In the genomic region with DNA sequence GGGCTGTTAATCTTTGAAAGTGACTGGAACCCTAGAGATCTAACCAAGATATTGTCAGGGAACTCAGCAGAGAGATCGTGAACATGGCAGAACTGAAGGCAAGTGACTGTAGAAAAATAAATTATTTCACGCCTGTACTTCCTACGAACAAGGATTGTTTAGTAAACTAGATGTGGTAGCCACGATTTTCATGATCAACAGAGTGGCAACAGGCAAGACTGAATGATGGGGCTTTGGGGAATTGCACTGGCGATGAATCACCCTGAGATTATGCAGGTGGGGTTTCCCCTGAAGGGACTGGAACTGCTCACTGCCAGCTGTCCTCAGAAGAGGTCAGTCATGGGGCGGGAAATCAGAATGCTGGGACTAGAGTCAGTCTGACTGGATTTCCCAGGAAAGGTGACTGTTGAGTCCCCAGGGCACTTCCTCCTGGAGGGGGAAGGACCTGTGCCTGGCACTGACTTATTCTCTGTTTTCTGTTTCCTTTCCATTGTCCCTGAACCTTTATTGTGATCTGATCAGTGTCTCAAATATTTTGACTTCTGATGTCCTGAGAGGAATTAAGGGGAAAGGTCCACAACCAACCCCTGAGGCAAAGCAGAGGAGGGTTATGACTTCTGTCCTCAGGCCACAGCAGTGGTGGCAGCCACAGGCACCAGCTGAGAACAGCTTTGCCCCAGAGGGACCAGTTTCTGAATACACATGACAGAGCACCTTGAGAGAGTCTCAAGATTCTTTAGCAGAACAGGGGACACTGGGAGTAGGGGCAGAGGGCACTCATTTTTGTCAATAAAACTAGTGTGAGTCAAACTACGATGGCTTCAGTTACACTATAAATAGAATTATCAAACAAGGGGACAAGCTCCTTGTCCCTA, we compare ENCODE assay signal across 2 cellular contexts.
TF ChIP-seq lines count a peak whose summit lies in the region.

No MANE protein-coding gene starts in this region.

TF ChIP-seq in SK-N-SH, 30 proteins besides CTCF, POLR2A, EP300 and RAD21 (continued from another document):
- TF ChIP-seq MEF2A (IDR thresholded peaks at IDR 0.05; ENCODE audit: borderline replicate concordance, low read depth) (no peak), RXRA (IDR thresholded peaks at IDR 0.05; ENCODE audit: borderline replicate concordance, low read depth) (peak; percentile 68; the same call in 1 of the 2 replicates), JUND (IDR thresholded peaks at IDR 0.05) (peak; percentile 62), FOSL2 (IDR thresholded peaks at IDR 0.05; ENCODE audit: borderline replicate concordance, low read depth) (0 out of 2 replicates have a peak, but pooled peaks have one; percentile 29), TCF12 (IDR thresholded peaks at IDR 0.05) (peak; percentile 77)
- TF ChIP-seq, protein P1, sequence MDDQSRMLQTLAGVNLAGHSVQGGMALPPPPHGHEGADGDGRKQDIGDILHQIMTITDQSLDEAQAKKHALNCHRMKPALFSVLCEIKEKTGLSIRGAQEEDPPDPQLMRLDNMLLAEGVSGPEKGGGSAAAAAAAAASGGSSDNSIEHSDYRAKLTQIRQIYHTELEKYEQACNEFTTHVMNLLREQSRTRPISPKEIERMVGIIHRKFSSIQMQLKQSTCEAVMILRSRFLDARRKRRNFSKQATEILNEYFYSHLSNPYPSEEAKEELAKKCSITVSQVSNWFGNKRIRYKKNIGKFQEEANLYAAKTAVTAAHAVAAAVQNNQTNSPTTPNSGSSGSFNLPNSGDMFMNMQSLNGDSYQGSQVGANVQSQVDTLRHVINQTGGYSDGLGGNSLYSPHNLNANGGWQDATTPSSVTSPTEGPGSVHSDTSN (IDR thresholded peaks at IDR 0.05) = peak; percentile 62
- TF ChIP-seq, protein P2, sequence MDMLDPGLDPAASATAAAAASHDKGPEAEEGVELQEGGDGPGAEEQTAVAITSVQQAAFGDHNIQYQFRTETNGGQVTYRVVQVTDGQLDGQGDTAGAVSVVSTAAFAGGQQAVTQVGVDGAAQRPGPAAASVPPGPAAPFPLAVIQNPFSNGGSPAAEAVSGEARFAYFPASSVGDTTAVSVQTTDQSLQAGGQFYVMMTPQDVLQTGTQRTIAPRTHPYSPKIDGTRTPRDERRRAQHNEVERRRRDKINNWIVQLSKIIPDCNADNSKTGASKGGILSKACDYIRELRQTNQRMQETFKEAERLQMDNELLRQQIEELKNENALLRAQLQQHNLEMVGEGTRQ (IDR thresholded peaks at IDR 0.05; ENCODE audit: borderline replicate concordance, low read depth, low read length) = no peak

TF ChIP-seq in H1, 55 proteins besides CTCF, POLR2A, EP300 and RAD21:
- TF ChIP-seq, protein P3, sequence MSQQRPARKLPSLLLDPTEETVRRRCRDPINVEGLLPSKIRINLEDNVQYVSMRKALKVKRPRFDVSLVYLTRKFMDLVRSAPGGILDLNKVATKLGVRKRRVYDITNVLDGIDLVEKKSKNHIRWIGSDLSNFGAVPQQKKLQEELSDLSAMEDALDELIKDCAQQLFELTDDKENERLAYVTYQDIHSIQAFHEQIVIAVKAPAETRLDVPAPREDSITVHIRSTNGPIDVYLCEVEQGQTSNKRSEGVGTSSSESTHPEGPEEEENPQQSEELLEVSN (IDR thresholded peaks at IDR 0.05) = no peak
- TF ChIP-seq NANOG (IDR thresholded peaks at IDR 0.05; ENCODE audit: insufficient read depth, low read depth, low read length, poor library complexity, severe bottlenecking) = no peak
- no peak for TF ChIP-seq SP1 (IDR thresholded peaks at IDR 0.05; ENCODE audit: low read depth, low read length)
- TF ChIP-seq JUN (IDR thresholded peaks at IDR 0.05; ENCODE audit: low read depth, low read length) = no peak
- no peak for TF ChIP-seq GABPA (IDR thresholded peaks at IDR 0.05; ENCODE audit: borderline replicate concordance, insufficient read depth, low read length)
- TF ChIP-seq CTBP2 (IDR thresholded peaks at IDR 0.05; ENCODE audit: borderline replicate concordance, insufficient read depth, insufficient read length, low read length) = no peak
- TF ChIP-seq RBBP5 (IDR thresholded peaks at IDR 0.05; ENCODE audit: borderline replicate concordance, low read depth, low read length) = no peak
- TF ChIP-seq CREB1 (IDR thresholded peaks at IDR 0.05) = no peak
- TF ChIP-seq TCF12 (IDR thresholded peaks at IDR 0.05; ENCODE audit: low read depth, low read length) = no peak
- no peak for TF ChIP-seq TBP (IDR thresholded peaks at IDR 0.05; ENCODE audit: low read depth, low read length)
